ENCODE assay signal across 26 cellular contexts in genomic region chr10:93171837-93172236, GRCh38.
DNase-seq lines count a peak whose midpoint lies in the region; ATAC-seq, FAIRE-seq and TF ChIP-seq lines count a peak whose summit lies in the region.
"Had no signal": no experiment of that assay in that cellular context is flagged by ENCODE, and none has a peak within 500 bp of the region (broad histone marks: within the 10 kb centered on the region; RNA-seq: fewer than 3 reads in every experiment).

No MANE protein-coding gene starts in this region.

- CTCF ChIA-PET in A549 (lab: Yijun Ruan, JAX) (no interaction called here), K562 (lab: Yijun Ruan, JAX; ENCODE audit: low intra/inter-chr PET ratio) (no interaction called here)

- H4K20me1 ChIP-seq in K562 (replicated peaks; ENCODE audit: control insufficient read depth, insufficient read depth, low read length) (no peaks in the 10 kb centered on the region), neural progenitor cell (ENCODE audit: low read depth) (no peaks in the 10 kb centered on the region)
- H4K20me1 ChIP-seq: BLaER1 had no signal

- no peak for TF ChIP-seq RAD21 in A549 (conservative IDR thresholded peaks at IDR 0.05 in 1 of 2, IDR thresholded peaks at IDR 0.05 in 1 of 2)
- no peak for TF ChIP-seq RAD21 in K562 (CRISPR knock-in tag; conservative IDR thresholded peaks at IDR 0.05 in 1 of 2, IDR thresholded peaks at IDR 0.05 in 1 of 2)

- no TSS peak for BruUV-seq in K562 (replicated peaks; lab: Mats Ljungman, UMichigan)

- no peak overlapping the region for H3K4me3 Mint-ChIP-seq in neural progenitor cell
- H3K4me3 Mint-ChIP-seq: CD14-positive monocyte; CD4-positive, alpha-beta memory T cell; CD4-positive, CD25-positive, alpha-beta regulatory T cell; CD8-positive, alpha-beta memory T cell had no signal

- H3K9me3 ChIP-seq in A549, result peaks cover 18% of the 10 kb centered on the region; the same call in 2 of the 3 replicates
- H3K9me3 ChIP-seq in K562 (replicated peaks; ENCODE audit: control insufficient read depth, insufficient read depth, low read depth, low read length), result no peaks in the 10 kb centered on the region
- peaks cover 10% of the 10 kb centered on the region for H3K9me3 ChIP-seq in neural progenitor cell (ENCODE audit: low read depth)
- H3K9me3 ChIP-seq: BE2C had no signal

- peaks cover 16% of the 10 kb centered on the region for H3K9me3 Mint-ChIP-seq in neural progenitor cell

- no peak for ATAC-seq in A549
- ATAC-seq in K562, result no peak
- ATAC-seq: GM12878 had no signal

- H3K9ac ChIP-seq in K562 (ENCODE audit: insufficient read depth in 1 of 2, low read depth in 2 of 2, low read length in 2 of 2) (no peak overlapping the region), neural progenitor cell (no peak overlapping the region)
- H3K9ac ChIP-seq: BLaER1 had no signal

- H3K27me3 ChIP-seq in K562 (ENCODE audit: control insufficient read depth in 2 of 2, insufficient read depth in 2 of 2, low read length in 2 of 2) (peaks cover 0 to 5% of the 10 kb centered on the region in 2 experiments; a peak in 2 of 5 replicates), neural progenitor cell (no peaks in the 10 kb centered on the region)
- H3K27me3 ChIP-seq: BE2C, BLaER1 had no signal

- in situ Hi-C loops in K562 (cut with MboI), result no loop called here

- no peaks in the 10 kb centered on the region for H3K9me1 ChIP-seq in K562 (ENCODE audit: control insufficient read depth, insufficient read depth, low read length)

- H3K4me1 Mint-ChIP-seq in neural progenitor cell, result peaks cover 16% of the 10 kb centered on the region
- H3K4me1 Mint-ChIP-seq: CD14-positive monocyte; CD4-positive, alpha-beta memory T cell; CD4-positive, CD25-positive, alpha-beta regulatory T cell; CD8-positive, alpha-beta memory T cell had no signal

- H3K4me2 ChIP-seq in A549 (no peak overlapping the region), K562 (ENCODE audit: insufficient read depth, low read length) (no peak overlapping the region), neural progenitor cell (no peak overlapping the region)
- H3K4me2 ChIP-seq: BLaER1 had no signal

- peaks cover 10% of the 10 kb centered on the region; the same call in 2 of the 3 replicates for H3K4me1 ChIP-seq in A549
- no peaks in the 10 kb centered on the region for H3K4me1 ChIP-seq in K562 (replicated peaks in 1 of 2; ENCODE audit: control insufficient read depth in 2 of 2, insufficient read depth in 2 of 2, low read length in 2 of 2)
- no peaks in the 10 kb centered on the region for H3K4me1 ChIP-seq in neural progenitor cell
- H3K4me1 ChIP-seq: BE2C, BLaER1 had no signal

- H3F3A ChIP-seq in neural progenitor cell (ENCODE audit: low read depth), result no peaks in the 10 kb centered on the region

- H3K27ac ChIP-seq in A549 (no peak overlapping the region), K562 (ENCODE audit: extremely low read depth, low read depth, low read length) (no peak overlapping the region), neural progenitor cell (no peak overlapping the region)
- H3K27ac ChIP-seq: BLaER1 had no signal

- POLR2A ChIA-PET in A549 (lab: Yijun Ruan, JAX) (no interaction called here), K562 (lab: Yijun Ruan, JAX) (no interaction called here)

- DNase-seq in A549 (ENCODE audit: low read depth in 1 of 2, low spot score in 1 of 2), result no peak
- DNase-seq in K562 (ENCODE audit: extremely low read depth in 1 of 4, low spot score in 3 of 4), result no peak
- DNase-seq in NCI-H774 (lab: John Stamatoyannopoulos, UW), result no peak
- no peak for DNase-seq in SIG-M5 (lab: John Stamatoyannopoulos, UW)
- no peak for DNase-seq in neural progenitor cell (ENCODE audit: low spot score)
- DNase-seq: 8988T; ACHN; BE2C; C1 segment of cervical spinal cord; CD4-positive, alpha-beta memory T cell; CD4-positive, CD25-positive, alpha-beta regulatory T cell; CD8-positive, alpha-beta memory T cell; COR-L47; DMS 273 treated with DMSO at 0.1 percent for 48 hours; DMS153; DMS53; DMS79; DND-41; EL; GDM1 had no signal

- TF ChIP-seq POLR2A in A549 (IDR thresholded peaks at IDR 0.05; ENCODE audit: low read length) (no peak), K562 (conservative IDR thresholded peaks at IDR 0.05) (no peak)

- no peaks in the 10 kb centered on the region for H3K79me2 ChIP-seq in K562 (ENCODE audit: control insufficient read depth, insufficient read depth, low read length)
- no peaks in the 10 kb centered on the region for H3K79me2 ChIP-seq in neural progenitor cell (ENCODE audit: low read depth)

- TF ChIP-seq CTCF in A549 (IDR thresholded peaks at IDR 0.05) (no peak), K562 (IDR thresholded peaks at IDR 0.05 in 2 of 3, conservative IDR thresholded peaks at IDR 0.05 in 1 of 3; ENCODE audit: insufficient read depth in 2 of 3, low read depth in 1 of 3, low read length in 3 of 3) (no peak), neural progenitor cell (IDR thresholded peaks at IDR 0.05) (no peak)

- H3K36me3 ChIP-seq in K562 (ENCODE audit: control insufficient read depth, insufficient read depth, low read length) (no peaks in the 10 kb centered on the region), neural progenitor cell (no peaks in the 10 kb centered on the region)
- H3K36me3 ChIP-seq: BE2C, BLaER1 had no signal

- H3K36me3 Mint-ChIP-seq in neural progenitor cell, result peaks cover 4% of the 10 kb centered on the region
- H3K36me3 Mint-ChIP-seq: CD14-positive monocyte had no signal

- peaks cover 5% of the 10 kb centered on the region for H3K27me3 Mint-ChIP-seq in neural progenitor cell (ENCODE audit: insufficient read depth, low read depth)

- H3K27ac Mint-ChIP-seq in neural progenitor cell, result no peak overlapping the region
- H3K27ac Mint-ChIP-seq: CD14-positive monocyte; CD4-positive, alpha-beta memory T cell; CD4-positive, CD25-positive, alpha-beta regulatory T cell; CD8-positive, alpha-beta memory T cell had no signal

- intact Hi-C loops in K562 (cut with micrococcal nuclease), result no loop called here

- TF ChIP-seq EP300 in A549 (IDR thresholded peaks at IDR 0.05) (no peak), K562 (IDR thresholded peaks at IDR 0.05; ENCODE audit: low read length) (no peak)

- H2AFZ ChIP-seq in K562 (ENCODE audit: low read depth, low read length) (no peak overlapping the region), neural progenitor cell (replicated peaks) (no peak overlapping the region)

- no peak overlapping the region for H3K4me3 ChIP-seq in A549
- H3K4me3 ChIP-seq in K562, result no peak overlapping the region
- no peak overlapping the region for H3K4me3 ChIP-seq in neural progenitor cell
- H3K4me3 ChIP-seq: BLaER1, GM12878 had no signal

- FAIRE-seq in A204.1 (lab: Jason Lieb, UNC) (peak; percentile 40), A549 (lab: Jason Lieb, UNC) (no peak), K562 (lab: Jason Lieb, UNC) (no peak)
- FAIRE-seq: GM12878, GM12892, GM18507 had no signal

TF ChIP-seq in A549, 52 proteins besides CTCF, POLR2A, EP300 and RAD21:
- TF ChIP-seq TP53 (CRISPR knock-in tag; IDR thresholded peaks at IDR 0.05) (no peak), MAFK (IDR thresholded peaks at IDR 0.05; ENCODE audit: partially characterized antibody) (peak; percentile 84)

TF ChIP-seq in K562, 482 proteins besides CTCF, POLR2A, EP300 and RAD21:
- TF ChIP-seq FOXM1 (IDR thresholded peaks at IDR 0.05; ENCODE audit: low read depth), result no peak
- no peak for TF ChIP-seq FOXM1 (CRISPR knock-in tag; IDR thresholded peaks at IDR 0.05; ENCODE audit: low read depth)
- peak; percentile 83 for TF ChIP-seq ZNF316 (IDR thresholded peaks at IDR 0.05)
- TF ChIP-seq C11orf30 (IDR thresholded peaks at IDR 0.05; ENCODE audit: low read depth), result peak; percentile 72
- peak; percentile 61 for TF ChIP-seq MAFG (tag; conservative IDR thresholded peaks at IDR 0.05)
